ENCODE assay signal across 28 cellular contexts in genomic region chr7:7923818-7924217, GRCh38. TPM values are rescaled to one million over a fixed set of nuclear protein-coding genes. Genes with fewer than 3 reads are reported as not detected.
DNase-seq lines count a peak whose midpoint lies in the region; ATAC-seq and TF ChIP-seq lines count a peak whose summit lies in the region.
"Had no signal": no experiment of that assay in that cellular context is flagged by ENCODE, and none has a peak within 500 bp of the region (broad histone marks: within the 10 kb centered on the region; RNA-seq: fewer than 3 reads in every experiment).

No MANE protein-coding gene starts in this region.

- no peaks in the 10 kb centered on the region for H3F3A ChIP-seq in GM23338 (replicated peaks; ENCODE audit: low read depth)

- peaks cover 30 to 52% (median 37%) of the 10 kb centered on the region in 4 donors for H3K4me1 Mint-ChIP-seq in CD4-positive, alpha-beta memory T cell
- H3K4me1 Mint-ChIP-seq in GM23338, result peaks cover 49% of the 10 kb centered on the region
- peaks cover 24 to 42% (median 34%) of the 10 kb centered on the region in 3 donors for H3K4me1 Mint-ChIP-seq in T-cell
- peaks cover 14 to 33% (median 18%) of the 10 kb centered on the region in 7 donors for H3K4me1 Mint-ChIP-seq in naive thymus-derived CD4-positive, alpha-beta T cell
- H3K4me1 Mint-ChIP-seq: CD14-positive monocyte had no signal

- intact Hi-C loops in CD4-positive, alpha-beta memory T cell (cut with micrococcal nuclease), result loop anchor here (2.0 to 10.0 kb wide), 2 partner anchors 21 to 109 kb away; no protein-coding TSS in a partner anchor
- intact Hi-C loops in naive thymus-derived CD4-positive, alpha-beta T cell (cut with micrococcal nuclease), result loop anchor here (5.0 kb wide), 3 partner anchors 43 to 268 kb away; partner anchors contain the start of gene GLCCI1 (in 1 of the 2)
- intact Hi-C loops in body of pancreas (cut with DNase I), result no loop called here

- CTCF ChIA-PET in CD4-positive, alpha-beta memory T cell (lab: Charles Lee; ENCODE audit: partially characterized antibody), result no interaction called here
- CTCF ChIA-PET in T-cell (lab: Charles Lee), result no interaction called here
- CTCF ChIA-PET in naive thymus-derived CD4-positive, alpha-beta T cell (lab: Charles Lee), result no interaction called here

- no peak overlapping the region for H3K27ac ChIP-seq in CD4-positive, alpha-beta memory T cell (ENCODE audit: low read depth, low read length)
- H3K27ac ChIP-seq in GM23338 (ENCODE audit: low read depth) (no peak overlapping the region), body of pancreas (no peak overlapping the region)
- H3K27ac ChIP-seq in naive thymus-derived CD4-positive, alpha-beta T cell (ENCODE audit: low read depth, low read length), result no peak overlapping the region
- H3K27ac ChIP-seq: coronary artery, gastrocnemius medialis, HL-60, left lung had no signal

- POLR2A ChIA-PET in CD4-positive, alpha-beta memory T cell (lab: Charles Lee; ENCODE audit: partially characterized antibody), result no interaction called here
- POLR2A ChIA-PET in T-cell (lab: Charles Lee), result no interaction called here
- POLR2A ChIA-PET in naive thymus-derived CD4-positive, alpha-beta T cell (lab: Charles Lee), result no interaction called here

- H2AFZ ChIP-seq in GM23338, result no peak overlapping the region

- no peaks in the 10 kb centered on the region for H3K27me3 Mint-ChIP-seq in CD4-positive, alpha-beta memory T cell
- no peaks in the 10 kb centered on the region for H3K27me3 Mint-ChIP-seq in GM23338 (ENCODE audit: insufficient read depth, low read depth, poor library complexity)
- no peaks in the 10 kb centered on the region for H3K27me3 Mint-ChIP-seq in T-cell
- H3K27me3 Mint-ChIP-seq in naive thymus-derived CD4-positive, alpha-beta T cell, result no peaks in the 10 kb centered on the region
- H3K27me3 Mint-ChIP-seq: naive B cell had no signal

- ATAC-seq in GM23338, result no peak
- peak in 1 of 4 experiments; percentile 62 for ATAC-seq in T-cell (replicated peaks in 1 of 4)
- no peak for ATAC-seq in naive thymus-derived CD4-positive, alpha-beta T cell
- no peak for ATAC-seq in body of pancreas
- ATAC-seq in HG03342 (IDR thresholded peaks at IDR 0.05; ENCODE audit: unreplicated experiment), result no peak
- ATAC-seq in omental fat pad (ENCODE audit: low FRiP score), result no peak
- ATAC-seq: activated CD8-positive, alpha-beta T cell treated with anti-CD3 and anti-CD28 coated beads, Interleukin-2, amount 10 ng/mL, durations not matched to agents 7 days and 5 days; gastrocnemius medialis; left lung had no signal

- H3K4me3 Mint-ChIP-seq in CD4-positive, alpha-beta memory T cell, result peak overlapping the region in 7 of 8 donors; percentile 25 to 78 (median 51)
- H3K4me3 Mint-ChIP-seq in GM23338 (no peak overlapping the region), T-cell (peak overlapping the region in 2 of 3 donors; percentile 8 to 9)
- peak overlapping the region in 6 of 10 donors; percentile 2 to 71 (median 12) for H3K4me3 Mint-ChIP-seq in naive thymus-derived CD4-positive, alpha-beta T cell
- H3K4me3 Mint-ChIP-seq: activated CD8-positive, alpha-beta T cell treated with anti-CD3 and anti-CD28 coated beads, Interleukin-2, amount 10 ng/mL, durations not matched to agents 7 days and 5 days; activated naive CD4-positive, alpha-beta T cell treated with anti-CD3 and anti-CD28 coated beads for 36 hours; CD14-positive monocyte had no signal

- H3K4me1 ChIP-seq in CD4-positive, alpha-beta memory T cell (ENCODE audit: insufficient read depth, low read length), result peaks cover 46% of the 10 kb centered on the region
- H3K4me1 ChIP-seq in GM23338 (ENCODE audit: insufficient read depth) (peaks cover 47% of the 10 kb centered on the region), body of pancreas (peaks cover 18% of the 10 kb centered on the region)
- peaks cover 0 to 8% of the 10 kb centered on the region in 2 donors for H3K4me1 ChIP-seq in naive thymus-derived CD4-positive, alpha-beta T cell (ENCODE audit: control insufficient read depth in 2 of 2, insufficient read depth in 2 of 2, low read length in 2 of 2)
- H3K4me1 ChIP-seq: gastrocnemius medialis, left lung had no signal

- peak overlapping the region in 4 of 7 donors; percentile 30 to 87 (median 66) for H3K27ac Mint-ChIP-seq in CD4-positive, alpha-beta memory T cell
- H3K27ac Mint-ChIP-seq in GM23338, result no peak overlapping the region
- H3K27ac Mint-ChIP-seq in T-cell, result peak overlapping the region; percentile 42 to 53
- peak overlapping the region in 3 of 9 donors; percentile 9 to 48 (median 43) for H3K27ac Mint-ChIP-seq in naive thymus-derived CD4-positive, alpha-beta T cell
- H3K27ac Mint-ChIP-seq: activated naive CD4-positive, alpha-beta T cell treated with anti-CD3 and anti-CD28 coated beads for 36 hours; CD14-positive monocyte had no signal

- H3K4me2 ChIP-seq in GM23338, result 0 out of 2 replicates have a peak overlapping the region, but pooled peaks have one; percentile 4

- DNase-seq in CD4-positive, alpha-beta memory T cell, result no peak
- no peak for DNase-seq in GM23338 (ENCODE audit: low spot score)
- no peak for DNase-seq in T-cell
- no peak for DNase-seq in naive thymus-derived CD4-positive, alpha-beta T cell
- DNase-seq in body of pancreas, result no peak
- no peak for DNase-seq in NCI-H1105 treated with DMSO at 0.1 percent for 48 hours (lab: John Stamatoyannopoulos, UW)
- no peak for DNase-seq in omental fat pad (ENCODE audit: low spot score)
- DNase-seq: activated CD4-positive, CD25-positive, alpha-beta regulatory T cell treated with anti-CD3 and anti-CD28 coated beads, Interleukin-2, amount 50 U/mL, for 72 hours; activated CD8-positive, alpha-beta T cell treated with anti-CD3 and anti-CD28 coated beads, Interleukin-2, amount 10 ng/mL, durations not matched to agents 7 days and 5 days; activated naive CD4-positive, alpha-beta T cell treated with anti-CD3 and anti-CD28 coated beads for 36 hours; activated T-cell treated with anti-CD3 and anti-CD28 coated beads, Interleukin-2, amount 50 U/mL, for 1 hour; amygdala; gastrocnemius medialis; HCEC 1CT; hippocampal formation; left lung; naive B cell; NCI-H2081 treated with DMSO at 0.1 percent for 48 hours; NCI-H446 treated with DMSO at 0.1 percent for 48 hours; retina; SHP77; small intestine; stimulated activated CD4-positive, alpha-beta T cell treated with anti-CD3 and anti-CD28 coated beads, Interleukin-1b, Interleukin-23, amount 100 ng/mL, for 48 hours; substantia nigra had no signal

- no peak for TF ChIP-seq POLR2A in body of pancreas (IDR thresholded peaks at IDR 0.05)

- no peak overlapping the region for H3K4me3 ChIP-seq in CD4-positive, alpha-beta memory T cell (ENCODE audit: low read length in 2 of 2)
- H3K4me3 ChIP-seq in GM23338 (no peak overlapping the region), body of pancreas (no peak overlapping the region)
- no peak overlapping the region for H3K4me3 ChIP-seq in naive thymus-derived CD4-positive, alpha-beta T cell (ENCODE audit: low read length)
- H3K4me3 ChIP-seq: coronary artery, gastrocnemius medialis, left lung had no signal

- no peaks in the 10 kb centered on the region for H3K9me3 ChIP-seq in CD4-positive, alpha-beta memory T cell (ENCODE audit: control insufficient read depth in 1 of 2, low read length in 2 of 2)
- H3K9me3 ChIP-seq in naive thymus-derived CD4-positive, alpha-beta T cell (ENCODE audit: control insufficient read depth in 2 of 3, low read length in 3 of 3), result no peaks in the 10 kb centered on the region
- H3K9me3 ChIP-seq in body of pancreas, result no peaks in the 10 kb centered on the region
- H3K9me3 ChIP-seq: gastrocnemius medialis, left lung had no signal

- H4K20me1 ChIP-seq in GM23338 (replicated peaks; ENCODE audit: insufficient read depth), result no peaks in the 10 kb centered on the region

- 0 out of 2 replicates have a peak, but pooled peaks cover 3% of the 10 kb centered on the region for H3K9me2 ChIP-seq in GM23338 (ENCODE audit: insufficient read depth)

- TF ChIP-seq CTCF in GM23338 (conservative IDR thresholded peaks at IDR 0.05; ENCODE audit: low read depth in 2 of 2), result no peak
- TF ChIP-seq CTCF in body of pancreas (IDR thresholded peaks at IDR 0.05), result no peak
- TF ChIP-seq CTCF in omental fat pad (IDR thresholded peaks at IDR 0.05), result no peak

- H3K36me3 Mint-ChIP-seq in CD4-positive, alpha-beta memory T cell, result no peaks in the 10 kb centered on the region
- H3K36me3 Mint-ChIP-seq in GM23338 (ENCODE audit: low read depth) (no peaks in the 10 kb centered on the region), T-cell (no peaks in the 10 kb centered on the region)
- peaks cover 0 to 9% (median 5%) of the 10 kb centered on the region in 5 donors for H3K36me3 Mint-ChIP-seq in naive thymus-derived CD4-positive, alpha-beta T cell
- H3K36me3 Mint-ChIP-seq: CD14-positive monocyte had no signal

- 78 to 85% methylated on average over 1 of the region's 1 CpG for WGBS in body of pancreas, 2 donors

- H3K36me3 ChIP-seq in CD4-positive, alpha-beta memory T cell (ENCODE audit: insufficient read depth, low read length), result no peaks in the 10 kb centered on the region
- H3K36me3 ChIP-seq in GM23338 (ENCODE audit: insufficient read depth), result no peaks in the 10 kb centered on the region
- no peaks in the 10 kb centered on the region for H3K36me3 ChIP-seq in naive thymus-derived CD4-positive, alpha-beta T cell (ENCODE audit: control insufficient read depth in 2 of 3, insufficient read depth in 3 of 3, low read length in 3 of 3)
- H3K36me3 ChIP-seq in body of pancreas (replicated peaks in 1 of 2; ENCODE audit: insufficient read depth in 1 of 2, low read depth in 2 of 2), result no peaks in the 10 kb centered on the region
- H3K36me3 ChIP-seq: gastrocnemius medialis, left lung had no signal

- H3K79me2 ChIP-seq in GM23338 (replicated peaks; ENCODE audit: insufficient read depth), result no peaks in the 10 kb centered on the region

- no peaks in the 10 kb centered on the region for H3K9me3 Mint-ChIP-seq in CD4-positive, alpha-beta memory T cell
- H3K9me3 Mint-ChIP-seq in GM23338, result no peaks in the 10 kb centered on the region
- H3K9me3 Mint-ChIP-seq in T-cell, result no peaks in the 10 kb centered on the region
- no peaks in the 10 kb centered on the region for H3K9me3 Mint-ChIP-seq in naive thymus-derived CD4-positive, alpha-beta T cell
- H3K9me3 Mint-ChIP-seq: activated naive CD4-positive, alpha-beta T cell treated with anti-CD3 and anti-CD28 coated beads for 36 hours; CD14-positive monocyte; naive B cell had no signal

- no peaks in the 10 kb centered on the region for H3K27me3 ChIP-seq in CD4-positive, alpha-beta memory T cell (ENCODE audit: insufficient read depth, low read length)
- H3K27me3 ChIP-seq in GM23338 (ENCODE audit: insufficient read depth) (no peaks in the 10 kb centered on the region), body of pancreas (no peaks in the 10 kb centered on the region)
- H3K27me3 ChIP-seq in naive thymus-derived CD4-positive, alpha-beta T cell (ENCODE audit: control insufficient read depth in 2 of 2, insufficient read depth in 2 of 2, low read length in 2 of 2), result no peaks in the 10 kb centered on the region
- H3K27me3 ChIP-seq: gastrocnemius medialis, left lung had no signal

RNA-seq across cellular contexts. Expression of gene GLCCI1, which starts 44.8 kb away (rescaled TPM):
- 10 to 100 TPM; 46.7 to 49.7 TPM for total RNA-seq in CD4-positive, alpha-beta memory T cell
- 10 to 100 TPM; 10.4 to 21.9 TPM for polyA plus RNA-seq in CD4-positive, alpha-beta memory T cell
- total RNA-seq in GM23338 (2014; rRNA removed; shearing (Covaris generic)), result 15.5 and 15.7 TPM in 2 replicates
- polyA plus RNA-seq in GM23338 (2016; fragmentation: Nextera tagmentation; extraction: Ambion mirVana), result 14.0 and 15.0 TPM in 2 replicates
- total RNA-seq in T-cell (10 to 100 TPM; 30.6 to 51.5 (median 38.0) TPM), body of pancreas (1 to 10 TPM; 5.9 to 8.3 TPM), omental fat pad (10 to 100 TPM in 1 of 4 donors, 1 to 10 TPM in 3; 6.0 to 22.6 (median 8.5) TPM)
- total RNA-seq in naive thymus-derived CD4-positive, alpha-beta T cell, result 10 to 100 TPM; 24.9 to 43.1 (median 35.4) TPM
- polyA plus RNA-seq in naive thymus-derived CD4-positive, alpha-beta T cell, result 10 to 100 TPM in 1 of 2 donors, 1 to 10 TPM in 1; 6.9 to 12.7 TPM
